In genomic region chr10:24503627-24504320, GRCh38 we compare ENCODE assay signal across 10 cellular contexts.
DNase-seq lines count a peak whose midpoint lies in the region; ATAC-seq, FAIRE-seq and TF ChIP-seq lines count a peak whose summit lies in the region.
"Had no signal": no experiment of that assay in that cellular context is flagged by ENCODE, and none has a peak within 500 bp of the region (broad histone marks: within the 10 kb centered on the region; RNA-seq: fewer than 3 reads in every experiment).

No MANE protein-coding gene starts in this region.

- no peak overlapping the region for H2AFZ ChIP-seq in keratinocyte (ENCODE audit: control insufficient read depth, low read length)

- no peak overlapping the region for H3K4me3 ChIP-seq in H7 (ENCODE audit: insufficient read depth, low read depth, low read length)
- H3K4me3 ChIP-seq in keratinocyte (ENCODE audit: control insufficient read depth in 2 of 3, extremely low read depth in 1 of 3, insufficient read depth in 2 of 3, low read depth in 1 of 3, low read length in 3 of 3) = no peak overlapping the region

- no peaks in the 10 kb centered on the region for H4K20me1 ChIP-seq in keratinocyte (ENCODE audit: control insufficient read depth, extremely low read depth, insufficient read depth, low read length)

- intact Hi-C loops in activated CD4-positive, alpha-beta T cell treated with anti-CD3 and anti-CD28 coated beads, Interleukin-2, amount 10 ng/mL, durations not matched to agents 24 days and 14 days (cut with micrococcal nuclease) = loop anchor here (1.0 to 5.0 kb wide), 3 partner anchors 126 to 509 kb away; no protein-coding TSS in a partner anchor

- H3K4me1 Mint-ChIP-seq in activated CD4-positive, alpha-beta T cell treated with anti-CD3 and anti-CD28 coated beads, Interleukin-2, amount 10 ng/mL, durations not matched to agents 24 days and 14 days = no peaks in the 10 kb centered on the region
- no peaks in the 10 kb centered on the region for H3K4me1 Mint-ChIP-seq in activated naive CD8-positive, alpha-beta T cell treated with anti-CD3 and anti-CD28 coated beads, Interleukin-2, amount 50 U/mL, for 24 hours
- H3K4me1 Mint-ChIP-seq: stimulated activated effector memory CD8-positive, alpha-beta T cell treated with anti-CD3 and anti-CD28 coated beads, Interleukin-12 subunit alpha, Interleukin-12 subunit beta, amount 100 ng/mL, for 72 hours had no signal

- no peak overlapping the region for H3K4me2 ChIP-seq in keratinocyte (ENCODE audit: control insufficient read depth, extremely low read depth, insufficient read depth, low read depth, low read length)

- no peaks in the 10 kb centered on the region for H3K27me3 ChIP-seq in H7 (ENCODE audit: control insufficient read depth, insufficient read depth, low read length)
- H3K27me3 ChIP-seq in keratinocyte (ENCODE audit: control insufficient read depth, extremely low read depth, insufficient read depth, low read length) = no peaks in the 10 kb centered on the region

- peak; percentile 78 for DNase-seq in activated CD4-positive, alpha-beta T cell treated with anti-CD3 and anti-CD28 coated beads, Interleukin-2, amount 10 ng/mL, durations not matched to agents 24 days and 14 days
- DNase-seq in activated CD4-positive, alpha-beta T cell treated with anti-CD3 and anti-CD28 coated beads for 1 hour = no peak
- DNase-seq in H7 (peak; percentile 79), NCI-H1105 treated with DMSO at 0.1 percent for 48 hours (lab: John Stamatoyannopoulos, UW) (peak; percentile 32), keratinocyte (ENCODE audit: low read depth, low spot score) (peak; percentile 5), stromal cell of bone marrow (ENCODE audit: low read depth) (peak; percentile 24), epidermal melanocyte (ENCODE audit: insufficient read length, low spot score) (no peak)
- DNase-seq in activated naive CD8-positive, alpha-beta T cell treated with anti-CD3 and anti-CD28 coated beads, Interleukin-2, amount 50 U/mL, for 24 hours = peak; percentile 21

- no peaks in the 10 kb centered on the region for H3K36me3 Mint-ChIP-seq in activated CD4-positive, alpha-beta T cell treated with anti-CD3 and anti-CD28 coated beads, Interleukin-2, amount 10 ng/mL, durations not matched to agents 24 days and 14 days (ENCODE audit: low read depth)
- no peaks in the 10 kb centered on the region for H3K36me3 Mint-ChIP-seq in activated naive CD8-positive, alpha-beta T cell treated with anti-CD3 and anti-CD28 coated beads, Interleukin-2, amount 50 U/mL, for 24 hours (ENCODE audit: low read depth)
- H3K36me3 Mint-ChIP-seq: stimulated activated effector memory CD8-positive, alpha-beta T cell treated with anti-CD3 and anti-CD28 coated beads, Interleukin-12 subunit alpha, Interleukin-12 subunit beta, amount 100 ng/mL, for 72 hours had no signal

- no peaks in the 10 kb centered on the region for H3K9me1 ChIP-seq in keratinocyte (ENCODE audit: control insufficient read depth, extremely low read depth, insufficient read depth, low read length)

- H3K36me3 ChIP-seq in H7 (replicated peaks; ENCODE audit: control insufficient read depth, insufficient read depth, low read length) = no peaks in the 10 kb centered on the region
- H3K36me3 ChIP-seq in keratinocyte (ENCODE audit: control insufficient read depth in 2 of 2, extremely low read depth in 1 of 2, insufficient read depth in 2 of 2, low read length in 2 of 2) = peaks cover 12 to 15% of the 10 kb centered on the region in 2 experiments

- ATAC-seq in activated naive CD8-positive, alpha-beta T cell treated with anti-CD3 and anti-CD28 coated beads, Interleukin-2, amount 50 U/mL, for 24 hours = no peak
- ATAC-seq: stimulated activated effector memory CD8-positive, alpha-beta T cell treated with anti-CD3 and anti-CD28 coated beads, Interleukin-12 subunit alpha, Interleukin-12 subunit beta, amount 100 ng/mL, for 72 hours had no signal

- H3K79me2 ChIP-seq in keratinocyte (ENCODE audit: control insufficient read depth, insufficient read depth, low read length) = no peaks in the 10 kb centered on the region

- no peak overlapping the region for H3K9ac ChIP-seq in keratinocyte (ENCODE audit: control insufficient read depth, extremely low read depth, insufficient read depth, low read length)

- no peaks in the 10 kb centered on the region for H3K9me3 Mint-ChIP-seq in activated CD4-positive, alpha-beta T cell treated with anti-CD3 and anti-CD28 coated beads, Interleukin-2, amount 10 ng/mL, durations not matched to agents 24 days and 14 days
- H3K9me3 Mint-ChIP-seq in activated naive CD8-positive, alpha-beta T cell treated with anti-CD3 and anti-CD28 coated beads, Interleukin-2, amount 50 U/mL, for 24 hours = peaks cover 6% of the 10 kb centered on the region
- H3K9me3 Mint-ChIP-seq: stimulated activated effector memory CD8-positive, alpha-beta T cell treated with anti-CD3 and anti-CD28 coated beads, Interleukin-12 subunit alpha, Interleukin-12 subunit beta, amount 100 ng/mL, for 72 hours had no signal

- FAIRE-seq in keratinocyte (lab: Jason Lieb, UNC) = peak; percentile 46
- FAIRE-seq: colon had no signal

- no peak overlapping the region for H3K27ac ChIP-seq in keratinocyte (ENCODE audit: control insufficient read depth, insufficient read depth, low read length)

- no peaks in the 10 kb centered on the region for H3K9me3 ChIP-seq in keratinocyte (ENCODE audit: control insufficient read depth, low read depth, low read length)

- peaks cover 5% of the 10 kb centered on the region for H3K4me1 ChIP-seq in keratinocyte (ENCODE audit: control insufficient read depth, extremely low read depth, insufficient read depth, low read length)

- H3K4me3 Mint-ChIP-seq in activated CD4-positive, alpha-beta T cell treated with anti-CD3 and anti-CD28 coated beads, Interleukin-2, amount 10 ng/mL, durations not matched to agents 24 days and 14 days = no peak overlapping the region
- H3K4me3 Mint-ChIP-seq in activated naive CD8-positive, alpha-beta T cell treated with anti-CD3 and anti-CD28 coated beads, Interleukin-2, amount 50 U/mL, for 24 hours = no peak overlapping the region
- H3K4me3 Mint-ChIP-seq: stimulated activated effector memory CD8-positive, alpha-beta T cell treated with anti-CD3 and anti-CD28 coated beads, Interleukin-12 subunit alpha, Interleukin-12 subunit beta, amount 100 ng/mL, for 72 hours had no signal

- peak; percentile 58 to 79 (median 79) for TF ChIP-seq CTCF in keratinocyte (optimal IDR thresholded peaks at IDR 0.05 in 1 of 3, IDR thresholded peaks at IDR 0.05 in 1 of 3, conservative IDR thresholded peaks at IDR 0.05 in 1 of 3; ENCODE audit: extremely low read depth in 1 of 3, insufficient read depth in 2 of 3, low read length in 3 of 3)

- no peaks in the 10 kb centered on the region for H3K27me3 Mint-ChIP-seq in activated CD4-positive, alpha-beta T cell treated with anti-CD3 and anti-CD28 coated beads, Interleukin-2, amount 10 ng/mL, durations not matched to agents 24 days and 14 days
- peaks cover 20% of the 10 kb centered on the region for H3K27me3 Mint-ChIP-seq in activated naive CD8-positive, alpha-beta T cell treated with anti-CD3 and anti-CD28 coated beads, Interleukin-2, amount 50 U/mL, for 24 hours

- dilution Hi-C loops in keratinocyte (cut with MboI; ENCODE audit: extremely low pct_ligation_motif_present, low sequenced_read_pairs) = no loop called here

- H3K27ac Mint-ChIP-seq in activated CD4-positive, alpha-beta T cell treated with anti-CD3 and anti-CD28 coated beads, Interleukin-2, amount 10 ng/mL, durations not matched to agents 24 days and 14 days = no peak overlapping the region
- no peak overlapping the region for H3K27ac Mint-ChIP-seq in activated naive CD8-positive, alpha-beta T cell treated with anti-CD3 and anti-CD28 coated beads, Interleukin-2, amount 50 U/mL, for 24 hours
- H3K27ac Mint-ChIP-seq: stimulated activated effector memory CD8-positive, alpha-beta T cell treated with anti-CD3 and anti-CD28 coated beads, Interleukin-12 subunit alpha, Interleukin-12 subunit beta, amount 100 ng/mL, for 72 hours had no signal

Comparison
In these comparisons a context has a peak if more than half of its experiments do, and no peak if none do; other contexts are left out.
1. DNase-seq: peak in activated CD4-positive, alpha-beta T cell treated with anti-CD3 and anti-CD28 coated beads, Interleukin-2, amount 10 ng/mL, durations not matched to agents 24 days and 14 days (single experiment), H7 (single experiment), NCI-H1105 treated with DMSO at 0.1 percent for 48 hours (single experiment), activated naive CD8-positive, alpha-beta T cell treated with anti-CD3 and anti-CD28 coated beads, Interleukin-2, amount 50 U/mL, for 24 hours (single experiment), keratinocyte (single experiment) and stromal cell of bone marrow (single experiment); none in activated CD4-positive, alpha-beta T cell treated with anti-CD3 and anti-CD28 coated beads for 1 hour (single experiment) and epidermal melanocyte (single experiment).